In the genomic region with DNA sequence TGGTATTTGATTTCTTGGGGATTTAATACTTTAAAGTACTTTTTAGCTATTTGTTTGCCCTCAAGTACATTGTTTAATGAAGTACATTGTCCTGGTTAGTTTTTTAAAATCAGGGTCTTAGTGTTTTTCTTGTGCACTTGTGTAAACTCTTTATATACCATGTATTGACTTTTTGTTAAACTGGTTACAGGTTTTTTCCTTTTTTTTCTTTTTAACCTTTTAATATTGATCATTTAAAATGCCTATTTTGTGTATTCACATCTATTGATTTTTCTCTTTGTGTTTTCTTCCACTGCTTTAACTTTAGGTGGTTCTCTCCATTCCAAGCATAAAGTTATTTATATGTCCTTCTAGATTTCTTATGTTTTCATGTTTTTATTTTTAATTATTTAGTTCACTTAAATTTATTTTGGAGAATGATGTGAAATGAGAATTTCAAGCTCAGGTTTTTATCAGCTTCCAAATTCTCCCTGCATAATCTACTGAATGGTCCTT, we compare ENCODE assay signal across 9 cellular contexts.
"Had no signal": no experiment of that assay in that cellular context is flagged by ENCODE, and none has a peak within 500 bp of the region (broad histone marks: within the 10 kb centered on the region; RNA-seq: fewer than 3 reads in every experiment).

No MANE protein-coding gene starts in this region.

- H3K27ac Mint-ChIP-seq: IgD-negative memory B cell had no signal

- H3K4me2 ChIP-seq: KMS-11 had no signal

- H3K9ac ChIP-seq: KMS-11 had no signal

- DNase-seq: IMR-90, KBM-7, KG1 had no signal

- H3K4me3 Mint-ChIP-seq: IgD-negative memory B cell had no signal

- H3K4me3 ChIP-seq: K562 had no signal

- FAIRE-seq: HepG2, HTR-8/SVneo, K562 had no signal

- ATAC-seq: HepG2, K562 had no signal

- H3K27ac ChIP-seq: HL-60, KMS-11 had no signal
